ENCODE assay signal across 16 cellular contexts in genomic region chr1:8641317-8641997, GRCh38.
"Had no signal": no experiment of that assay in that cellular context is flagged by ENCODE, and none has a peak within 500 bp of the region (broad histone marks: within the 10 kb centered on the region; RNA-seq: fewer than 3 reads in every experiment).

No MANE protein-coding gene starts in this region.

- H3K4me1 Mint-ChIP-seq: activated T-helper 17 cell treated with anti-CD3 and anti-CD28 coated beads, Interleukin-2, amount 50 U/mL, for 72 hours had no signal

- H3K4me3 Mint-ChIP-seq: activated CD4-positive, alpha-beta T cell treated with anti-CD3 and anti-CD28 coated beads, Interleukin-2, amount 10 ng/mL, durations not matched to agents 7 days and 5 days; activated T-helper 17 cell treated with anti-CD3 and anti-CD28 coated beads, Interleukin-2, amount 50 U/mL, for 72 hours; nephron had no signal

- H3K27me3 ChIP-seq: body of pancreas, esophagus squamous epithelium, thyroid gland had no signal

- ATAC-seq: activated T-helper 17 cell treated with anti-CD3 and anti-CD28 coated beads, Interleukin-2, amount 50 U/mL, for 72 hours; body of pancreas; left colon had no signal

- H3K36me3 ChIP-seq: thyroid gland had no signal

- DNase-seq: activated CD4-positive, alpha-beta T cell treated with anti-CD3 and anti-CD28 coated beads, Interleukin-2, amount 10 ng/mL, durations not matched to agents 7 days and 5 days; activated CD4-positive, CD25-positive, alpha-beta regulatory T cell; activated CD8-positive, alpha-beta memory T cell treated with anti-CD3 and anti-CD28 coated beads for 24 hours; activated naive CD4-positive, alpha-beta T cell treated with anti-CD3 and anti-CD28 coated beads, Interleukin-2, amount 50 U/mL, for 16 hours; amniotic stem cell; body of pancreas; esophagus squamous epithelium; foreskin fibroblast; head of caudate nucleus; left colon; stimulated activated CD4-positive, alpha-beta T cell treated with anti-CD3 and anti-CD28 coated beads, Interleukin-15, amount 100 ng/mL, for 24 hours; stimulated activated CD4-positive, alpha-beta T cell treated with anti-CD3 and anti-CD28 coated beads, Interleukin-4, amount 100 ng/mL, for 4 hours; T-helper 2 cell; thyroid gland had no signal

- H3K27me3 Mint-ChIP-seq: activated CD4-positive, alpha-beta T cell treated with anti-CD3 and anti-CD28 coated beads, Interleukin-2, amount 10 ng/mL, durations not matched to agents 7 days and 5 days; activated T-helper 17 cell treated with anti-CD3 and anti-CD28 coated beads, Interleukin-2, amount 50 U/mL, for 72 hours had no signal

- H3K4me3 ChIP-seq: body of pancreas, esophagus squamous epithelium, thyroid gland had no signal

- H3K9me3 ChIP-seq: body of pancreas, esophagus squamous epithelium, thyroid gland had no signal

- H3K27ac Mint-ChIP-seq: activated CD4-positive, alpha-beta T cell treated with anti-CD3 and anti-CD28 coated beads, Interleukin-2, amount 10 ng/mL, durations not matched to agents 7 days and 5 days; activated T-helper 17 cell treated with anti-CD3 and anti-CD28 coated beads, Interleukin-2, amount 50 U/mL, for 72 hours had no signal

- H3K27ac ChIP-seq: body of pancreas, esophagus squamous epithelium, thyroid gland had no signal

- H3K9me3 Mint-ChIP-seq: activated CD4-positive, alpha-beta T cell treated with anti-CD3 and anti-CD28 coated beads, Interleukin-2, amount 10 ng/mL, durations not matched to agents 7 days and 5 days; activated T-helper 17 cell treated with anti-CD3 and anti-CD28 coated beads, Interleukin-2, amount 50 U/mL, for 72 hours; nephron had no signal
